In the genomic region with DNA sequence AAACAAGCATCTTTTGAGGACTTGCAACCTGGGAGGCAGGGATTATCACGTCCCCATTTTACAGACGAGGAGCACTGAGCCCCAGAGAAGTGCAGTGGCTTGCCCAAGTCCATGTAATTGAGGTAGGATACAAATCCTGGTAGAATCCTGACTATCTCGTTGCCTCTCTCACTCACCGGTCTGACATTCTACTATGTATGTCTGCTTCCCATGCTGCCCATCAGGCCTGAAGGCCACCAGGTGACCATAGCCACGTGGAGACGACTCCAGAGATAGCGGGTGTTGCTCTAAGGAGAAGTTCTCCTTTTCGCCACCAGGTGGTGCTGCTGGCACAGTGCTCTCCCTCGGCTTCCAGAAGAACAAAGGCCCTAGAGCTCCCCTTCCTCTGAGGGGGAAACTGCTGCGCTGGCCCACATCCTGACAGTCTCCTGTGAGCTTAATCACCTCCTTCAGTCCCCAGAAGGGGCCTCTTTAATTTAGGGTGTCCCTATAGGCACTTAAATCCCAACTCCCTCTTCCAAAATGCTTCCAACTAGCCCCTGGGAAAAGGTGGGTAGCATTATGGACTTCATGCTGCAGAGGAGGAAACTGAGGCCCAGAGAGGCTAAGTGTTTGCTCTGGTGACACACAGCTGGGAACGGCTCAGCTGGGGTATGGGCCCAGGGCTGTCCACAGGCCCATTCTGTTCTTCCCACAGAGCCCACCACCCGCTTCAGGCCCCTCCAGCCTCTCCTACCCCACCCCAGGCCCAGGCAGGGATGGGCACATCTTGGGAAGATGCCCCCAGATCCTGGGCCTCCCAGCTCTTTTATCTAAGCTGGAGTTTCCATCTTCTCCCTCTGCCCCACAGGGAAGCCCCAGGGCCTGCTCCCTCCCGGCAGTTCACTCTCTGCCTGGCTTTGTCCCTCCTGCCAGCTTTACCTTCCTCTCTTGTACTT, we compare ENCODE assay signal across 8 cellular contexts. TPM values are rescaled to one million over a fixed set of nuclear protein-coding genes. Genes with fewer than 3 reads are reported as not detected.
DNase-seq lines count a peak whose midpoint lies in the region; ATAC-seq and TF ChIP-seq lines count a peak whose summit lies in the region.

No MANE protein-coding gene starts in this region.

- peak; percentile 79 for ATAC-seq in GM18502 (IDR thresholded peaks at IDR 0.05; ENCODE audit: poor library complexity, unreplicated experiment)
- ATAC-seq in HG03354 (IDR thresholded peaks at IDR 0.05; ENCODE audit: poor library complexity, severe bottlenecking, unreplicated experiment): peak; percentile 80

- peak in 1 of 3 donors; percentile 67 for TF ChIP-seq CTCF in lower leg skin (IDR thresholded peaks at IDR 0.05)

- no peak for TF ChIP-seq POLR2A in lower leg skin (IDR thresholded peaks at IDR 0.05)

- DNase-seq in 8988T (peak; percentile 98), NCI-H460 (ENCODE audit: extremely low read depth, low read depth) (peak; percentile 86), dedifferentiated amniotic fluid mesenchymal stem cell (ENCODE audit: extremely low spot score) (peak; percentile 77), lower leg skin (ENCODE audit: low spot score in 2 of 2) (peak; percentile 82 to 96)
- DNase-seq in activated CD4-positive, alpha-beta T cell treated with anti-CD3 and anti-CD28 coated beads for 48 hours: peak; percentile 92
- DNase-seq in stimulated activated CD4-positive, alpha-beta T cell treated with anti-CD3 and anti-CD28 coated beads, TNF-alpha, amount 100 ng/mL, for 4 hours (ENCODE audit: low read depth in 3 of 3): peak; percentile 63 to 76 (median 75)

- intact Hi-C loops in lower leg skin (cut with DNase I; ENCODE audit: low total_unique reads): loop anchor here (1.0 to 2.0 kb wide), 2 partner anchors 36 to 40 kb away; a partner anchor contains a TSS

- WGBS in lower leg skin, 2 donors: 21 to 22% methylated on average over 12 to 13 of the region's 13 CpGs

- no peak overlapping the region for H3K4me3 ChIP-seq in lower leg skin (ENCODE audit: low read depth, poor library complexity, severe bottlenecking)

RNA-seq across cellular contexts. Expression of a gene that starts 6.4 kb away (rescaled TPM):
- total RNA-seq in NCI-H460 (2014; rRNA removed; shearing (Covaris generic)): not detected in 2 replicates
- not detected in 2 replicates for polyA plus RNA-seq in NCI-H460 (2014; cell fraction: nucleus; rRNA removed)
- total RNA-seq in lower leg skin: under 1 TPM in 2 of 4 donors, not detected in 2; 0.12 to 0.39 TPM

RNA-seq across cellular contexts. Expression of a gene that starts 9.8 kb away (rescaled TPM):
- total RNA-seq in NCI-H460 (2014; rRNA removed; shearing (Covaris generic)): not detected in 2 replicates
- not detected in 2 replicates for polyA plus RNA-seq in NCI-H460 (2014; cell fraction: nucleus; rRNA removed)
- total RNA-seq in lower leg skin: not detected

RNA-seq across cellular contexts. Expression of a gene that starts 18.7 kb away (rescaled TPM):
- 10.9 and 12.8 TPM in 2 replicates for total RNA-seq in NCI-H460 (2014; rRNA removed; shearing (Covaris generic))
- polyA plus RNA-seq in NCI-H460 (2014; cell fraction: nucleus; rRNA removed): 21.8 and 35.3 TPM in 2 replicates
- 10 to 100 TPM in 2 of 4 donors, 1 to 10 TPM in 2; 1.9 to 14.5 (median 10.1) TPM for total RNA-seq in lower leg skin

RNA-seq across cellular contexts. Expression of a gene that starts 32.9 kb away (rescaled TPM):
- 16.0 and 21.4 TPM in 2 replicates for total RNA-seq in NCI-H460 (2014; rRNA removed; shearing (Covaris generic))
- polyA plus RNA-seq in NCI-H460 (2014; cell fraction: nucleus; rRNA removed): 5.1 and 6.5 TPM in 2 replicates
- 10 to 100 TPM; 28.6 to 38.3 (median 37.2) TPM for total RNA-seq in lower leg skin

RNA-seq across cellular contexts. Expression of a gene that starts 35.8 kb away (rescaled TPM):
- 37.8 and 38.3 TPM in 2 replicates for total RNA-seq in NCI-H460 (2014; rRNA removed; shearing (Covaris generic))
- polyA plus RNA-seq in NCI-H460 (2014; cell fraction: nucleus; rRNA removed): 45.1 and 50.9 TPM in 2 replicates
- total RNA-seq in lower leg skin: 10 to 100 TPM; 29.5 to 56.7 (median 38.1) TPM
